In the genomic region with DNA sequence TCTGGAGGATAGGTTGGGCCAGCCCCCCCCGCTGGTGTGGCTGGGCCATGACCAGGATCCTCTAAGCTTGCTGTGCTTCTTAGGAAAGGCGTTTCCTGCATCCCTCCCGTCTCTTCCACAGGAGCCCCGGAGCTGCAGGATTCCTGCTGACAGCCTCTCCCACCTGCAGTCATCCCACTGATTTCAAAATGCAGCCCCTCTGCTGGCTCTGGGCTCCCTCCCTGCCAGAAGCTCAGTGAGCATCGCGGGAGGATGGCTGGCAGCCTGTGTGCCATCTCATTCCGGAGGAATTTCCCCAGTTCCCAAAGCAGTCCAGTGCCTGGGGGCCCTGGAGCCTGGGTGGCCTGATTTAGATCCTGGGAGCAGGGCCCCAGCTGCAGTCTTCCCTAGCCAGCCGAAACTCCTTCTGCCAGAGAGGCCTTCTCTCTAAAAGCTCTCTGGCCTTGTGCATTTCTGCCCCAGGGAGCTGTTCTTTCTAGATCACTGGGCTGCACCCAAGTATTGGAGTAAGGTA, we compare ENCODE assay signal across 1 cellular context.
TF ChIP-seq lines count a peak whose summit lies in the region.

No MANE protein-coding gene starts in this region.

TF ChIP-seq in HCT116, 20 proteins besides CTCF, POLR2A, EP300 and RAD21 (continued from another document):
- TF ChIP-seq, protein P1, sequence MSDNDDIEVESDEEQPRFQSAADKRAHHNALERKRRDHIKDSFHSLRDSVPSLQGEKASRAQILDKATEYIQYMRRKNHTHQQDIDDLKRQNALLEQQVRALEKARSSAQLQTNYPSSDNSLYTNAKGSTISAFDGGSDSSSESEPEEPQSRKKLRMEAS (IDR thresholded peaks at IDR 0.05), result no peak
- no peak for TF ChIP-seq ELF1 (IDR thresholded peaks at IDR 0.05; ENCODE audit: borderline replicate concordance, low read depth)
- TF ChIP-seq, protein P2, sequence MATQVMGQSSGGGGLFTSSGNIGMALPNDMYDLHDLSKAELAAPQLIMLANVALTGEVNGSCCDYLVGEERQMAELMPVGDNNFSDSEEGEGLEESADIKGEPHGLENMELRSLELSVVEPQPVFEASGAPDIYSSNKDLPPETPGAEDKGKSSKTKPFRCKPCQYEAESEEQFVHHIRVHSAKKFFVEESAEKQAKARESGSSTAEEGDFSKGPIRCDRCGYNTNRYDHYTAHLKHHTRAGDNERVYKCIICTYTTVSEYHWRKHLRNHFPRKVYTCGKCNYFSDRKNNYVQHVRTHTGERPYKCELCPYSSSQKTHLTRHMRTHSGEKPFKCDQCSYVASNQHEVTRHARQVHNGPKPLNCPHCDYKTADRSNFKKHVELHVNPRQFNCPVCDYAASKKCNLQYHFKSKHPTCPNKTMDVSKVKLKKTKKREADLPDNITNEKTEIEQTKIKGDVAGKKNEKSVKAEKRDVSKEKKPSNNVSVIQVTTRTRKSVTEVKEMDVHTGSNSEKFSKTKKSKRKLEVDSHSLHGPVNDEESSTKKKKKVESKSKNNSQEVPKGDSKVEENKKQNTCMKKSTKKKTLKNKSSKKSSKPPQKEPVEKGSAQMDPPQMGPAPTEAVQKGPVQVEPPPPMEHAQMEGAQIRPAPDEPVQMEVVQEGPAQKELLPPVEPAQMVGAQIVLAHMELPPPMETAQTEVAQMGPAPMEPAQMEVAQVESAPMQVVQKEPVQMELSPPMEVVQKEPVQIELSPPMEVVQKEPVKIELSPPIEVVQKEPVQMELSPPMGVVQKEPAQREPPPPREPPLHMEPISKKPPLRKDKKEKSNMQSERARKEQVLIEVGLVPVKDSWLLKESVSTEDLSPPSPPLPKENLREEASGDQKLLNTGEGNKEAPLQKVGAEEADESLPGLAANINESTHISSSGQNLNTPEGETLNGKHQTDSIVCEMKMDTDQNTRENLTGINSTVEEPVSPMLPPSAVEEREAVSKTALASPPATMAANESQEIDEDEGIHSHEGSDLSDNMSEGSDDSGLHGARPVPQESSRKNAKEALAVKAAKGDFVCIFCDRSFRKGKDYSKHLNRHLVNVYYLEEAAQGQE (IDR thresholded peaks at IDR 0.05; ENCODE audit: low read depth), result no peak
- TF ChIP-seq POLR2AphosphoS5 (IDR thresholded peaks at IDR 0.05; ENCODE audit: low read depth, low read length), result no peak
- TF ChIP-seq ZFX (IDR thresholded peaks at IDR 0.05), result no peak
- no peak for TF ChIP-seq EZH2phosphoT487 (IDR thresholded peaks at IDR 0.05; ENCODE audit: borderline replicate concordance)
- no peak for TF ChIP-seq ZNF274 (IDR thresholded peaks at IDR 0.05; ENCODE audit: low read depth, low read length)
- TF ChIP-seq CBX3 (IDR thresholded peaks at IDR 0.05; ENCODE audit: low read depth), result no peak
- no peak for TF ChIP-seq SP1 (IDR thresholded peaks at IDR 0.05; ENCODE audit: low read depth)
- no peak for TF ChIP-seq EZH2 (IDR thresholded peaks at IDR 0.05)
- TF ChIP-seq JUND (IDR thresholded peaks at IDR 0.05), result no peak
- no peak for TF ChIP-seq FOSL1 (IDR thresholded peaks at IDR 0.05; ENCODE audit: low read depth)
- TF ChIP-seq TCF7L2 (IDR thresholded peaks at IDR 0.05; ENCODE audit: borderline replicate concordance, extremely low read depth, insufficient read depth, insufficient read length), result no peak
- TF ChIP-seq, protein P3, sequence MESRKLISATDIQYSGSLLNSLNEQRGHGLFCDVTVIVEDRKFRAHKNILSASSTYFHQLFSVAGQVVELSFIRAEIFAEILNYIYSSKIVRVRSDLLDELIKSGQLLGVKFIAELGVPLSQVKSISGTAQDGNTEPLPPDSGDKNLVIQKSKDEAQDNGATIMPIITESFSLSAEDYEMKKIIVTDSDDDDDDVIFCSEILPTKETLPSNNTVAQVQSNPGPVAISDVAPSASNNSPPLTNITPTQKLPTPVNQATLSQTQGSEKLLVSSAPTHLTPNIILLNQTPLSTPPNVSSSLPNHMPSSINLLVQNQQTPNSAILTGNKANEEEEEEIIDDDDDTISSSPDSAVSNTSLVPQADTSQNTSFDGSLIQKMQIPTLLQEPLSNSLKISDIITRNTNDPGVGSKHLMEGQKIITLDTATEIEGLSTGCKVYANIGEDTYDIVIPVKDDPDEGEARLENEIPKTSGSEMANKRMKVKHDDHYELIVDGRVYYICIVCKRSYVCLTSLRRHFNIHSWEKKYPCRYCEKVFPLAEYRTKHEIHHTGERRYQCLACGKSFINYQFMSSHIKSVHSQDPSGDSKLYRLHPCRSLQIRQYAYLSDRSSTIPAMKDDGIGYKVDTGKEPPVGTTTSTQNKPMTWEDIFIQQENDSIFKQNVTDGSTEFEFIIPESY (IDR thresholded peaks at IDR 0.05; ENCODE audit: extremely low read depth, insufficient replicate concordance, low read length), result no peak
- no peak for TF ChIP-seq SRF (IDR thresholded peaks at IDR 0.05; ENCODE audit: low read depth)
